In the genomic region with DNA sequence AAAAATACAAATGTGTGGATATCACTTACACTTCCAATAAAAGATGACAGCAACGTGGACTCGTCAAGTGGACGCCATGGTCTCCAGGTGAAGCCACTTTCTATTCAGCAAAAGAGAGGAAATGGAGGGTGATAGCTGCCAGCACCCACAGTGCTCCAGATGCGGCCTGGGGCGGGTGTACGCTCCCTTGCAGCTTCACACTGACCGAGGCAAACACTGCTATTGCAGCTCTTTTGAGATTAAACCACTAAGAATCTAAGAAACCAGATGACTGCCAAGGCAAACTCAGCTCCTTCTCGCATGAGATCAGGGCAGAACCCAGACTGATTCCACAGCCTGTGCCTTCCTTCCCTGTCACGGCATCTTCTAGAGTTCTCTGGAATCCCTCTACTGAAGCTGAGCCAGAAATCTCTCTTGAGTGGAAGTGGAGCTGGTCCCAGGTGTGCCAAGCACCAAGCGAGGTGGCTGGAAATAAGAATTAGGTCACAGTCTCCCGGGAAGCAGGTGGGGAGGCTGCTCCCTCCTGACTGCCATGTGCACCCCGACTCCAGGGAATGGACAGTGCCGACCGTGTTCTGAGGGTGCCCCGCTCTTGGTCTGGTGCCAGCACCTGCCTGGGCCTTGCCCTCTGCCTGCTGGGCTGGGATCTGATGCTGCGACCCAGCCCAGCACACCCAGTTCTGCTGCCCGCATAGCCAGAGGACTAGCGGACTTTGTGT, we compare ENCODE assay signal across 28 cellular contexts.
A peak's percentile ranks its signal among the peaks of the same experiment; 100 is the strongest.
DNase-seq lines count a peak whose midpoint lies in the region; ATAC-seq and TF ChIP-seq lines count a peak whose summit lies in the region.
"Had no signal": no experiment of that assay in that cellular context is flagged by ENCODE, and none has a peak within 500 bp of the region (broad histone marks: within the 10 kb centered on the region; RNA-seq: fewer than 3 reads in every experiment).

No MANE protein-coding gene starts in this region.

- no peaks in the 10 kb centered on the region for H3K79me2 ChIP-seq in hepatocyte

- no peak overlapping the region for H3K18ac ChIP-seq in mesenchymal stem cell (ENCODE audit: low read depth in 1 of 2, low read length in 2 of 2)

- H3K4me1 Mint-ChIP-seq in chondrocyte (ENCODE audit: low read depth), result peaks cover 18% of the 10 kb centered on the region

- H3K14ac ChIP-seq in mesenchymal stem cell (ENCODE audit: low read length in 2 of 2), result no peak overlapping the region

- H3K4me3 ChIP-seq in mesenchymal stem cell (ENCODE audit: insufficient read depth in 1 of 2, low read depth in 1 of 2, low read length in 2 of 2), result no peak overlapping the region
- no peak overlapping the region for H3K4me3 ChIP-seq in upper lobe of right lung
- H3K4me3 ChIP-seq in hepatocyte, result no peak overlapping the region

- H4K8ac ChIP-seq in mesenchymal stem cell (ENCODE audit: low read length), result peak overlapping the region; percentile 50

- H3K9me3 ChIP-seq in mesenchymal stem cell (ENCODE audit: control insufficient read depth, low read length), result no peaks in the 10 kb centered on the region
- H3K9me3 ChIP-seq in upper lobe of right lung, result no peaks in the 10 kb centered on the region
- no peaks in the 10 kb centered on the region for H3K9me3 ChIP-seq in hepatocyte (ENCODE audit: low read depth)

- H2BK15ac ChIP-seq in mesenchymal stem cell (ENCODE audit: low read depth, poor library complexity, severe bottlenecking), result no peak overlapping the region

- H3K27me3 ChIP-seq in mesenchymal stem cell (ENCODE audit: control insufficient read depth in 1 of 2, insufficient read depth in 1 of 2, low read length in 2 of 2) (peaks cover 6 to 13% of the 10 kb centered on the region in 2 experiments), upper lobe of right lung (no peaks in the 10 kb centered on the region), hepatocyte (no peaks in the 10 kb centered on the region)

- H4K91ac ChIP-seq in mesenchymal stem cell (ENCODE audit: low read length), result peak overlapping the region; percentile 34

- no peak overlapping the region for H3K4me3 Mint-ChIP-seq in chondrocyte (ENCODE audit: unreplicated experiment)
- H3K4me3 Mint-ChIP-seq: activated CD8-positive, alpha-beta T cell treated with anti-CD3 and anti-CD28 coated beads for 36 hours; activated naive CD4-positive, alpha-beta T cell treated with anti-CD3 and anti-CD28 coated beads for 36 hours; IgD-negative memory B cell; memory B cell; stimulated activated memory B cell treated with anti-CD40 and anti-IgM and Interleukin-4, amounts not matched to agents 10 μg/mL and 1 μg/mL and 100 μg/mL, for 72 hours had no signal

- intact Hi-C loops in upper lobe of right lung (cut with DNase I), result no loop called here

- no peak overlapping the region for H3K23ac ChIP-seq in mesenchymal stem cell (ENCODE audit: low read length in 2 of 2)

- H3K27ac ChIP-seq in mesenchymal stem cell (ENCODE audit: low read length, poor library complexity, severe bottlenecking) (no peak overlapping the region), upper lobe of right lung (no peak overlapping the region), hepatocyte (no peak overlapping the region)
- H3K27ac ChIP-seq: 22Rv1 had no signal

- peak; percentile 0 for DNase-seq in DMS153 (lab: John Stamatoyannopoulos, UW)
- DNase-seq in DMS153 treated with DMSO at 0.1 percent for 48 hours (lab: John Stamatoyannopoulos, UW; ENCODE audit: unreplicated experiment), result no peak
- DNase-seq in chondrocyte (ENCODE audit: low spot score), result peak; percentile 62
- DNase-seq in mesenchymal stem cell, result peak; percentile 9
- no peak for DNase-seq in upper lobe of right lung
- DNase-seq in hepatocyte (ENCODE audit: low spot score), result no peak
- DNase-seq in DMS79 treated with DMSO at 0.1 percent for 48 hours (lab: John Stamatoyannopoulos, UW), result no peak
- DNase-seq in NCI-H146 treated with DMSO at 0.1 percent for 48 hours (lab: John Stamatoyannopoulos, UW; ENCODE audit: unreplicated experiment), result no peak
- DNase-seq: activated CD4-positive, alpha-beta T cell treated with anti-CD3 and anti-CD28 coated beads for 1 hour; activated CD8-positive, alpha-beta T cell treated with anti-CD3 and anti-CD28 coated beads for 36 hours; activated naive CD4-positive, alpha-beta T cell treated with anti-CD3 and anti-CD28 coated beads for 36 hours; cerebellar nuclear complex; DND-41; GF-D8; hypothalamus; NCI-H1694 treated with DMSO at 0.1 percent for 48 hours; NCI-H2171; NCI-H524 treated with DMSO at 0.1 percent for 48 hours; SIG-M5; stimulated activated CD4-positive, alpha-beta T cell treated with anti-CD3 and anti-CD28 coated beads, Interleukin-15, amount 100 ng/mL, for 24 hours; substantia nigra; trophoblast cell had no signal

- no peak overlapping the region for H2BK120ac ChIP-seq in mesenchymal stem cell (ENCODE audit: low read depth, low read length)

- H3K9me2 ChIP-seq in hepatocyte (replicated peaks; ENCODE audit: insufficient read depth), result no peaks in the 10 kb centered on the region

- peak overlapping the region; percentile 40 to 45 for H3K4ac ChIP-seq in mesenchymal stem cell (ENCODE audit: low read depth in 1 of 2, low read length in 2 of 2)

- no peak for TF ChIP-seq CTCF in chondrocyte (IDR thresholded peaks at IDR 0.05)
- no peak for TF ChIP-seq CTCF in upper lobe of right lung (IDR thresholded peaks at IDR 0.05)
- TF ChIP-seq CTCF in hepatocyte (IDR thresholded peaks at IDR 0.05; ENCODE audit: poor library complexity), result no peak

- WGBS in mesenchymal stem cell, result 96% methylated on average over 18 of the region's 18 CpGs
- 88% methylated on average over 18 of the region's 18 CpGs for WGBS in hepatocyte (ENCODE audit: low lambda C conversion rate, missing lambda C conversion rate)

- no peaks in the 10 kb centered on the region for H3K79me1 ChIP-seq in mesenchymal stem cell (replicated peaks; ENCODE audit: low read length, poor library complexity, severe bottlenecking)

- H3K27ac Mint-ChIP-seq in chondrocyte (ENCODE audit: unreplicated experiment), result no peak overlapping the region
- H3K27ac Mint-ChIP-seq: activated CD8-positive, alpha-beta T cell treated with anti-CD3 and anti-CD28 coated beads for 36 hours; activated naive CD4-positive, alpha-beta T cell treated with anti-CD3 and anti-CD28 coated beads for 36 hours; IgD-negative memory B cell; memory B cell; stimulated activated memory B cell treated with anti-CD40 and anti-IgM and Interleukin-4, amounts not matched to agents 10 μg/mL and 1 μg/mL and 100 μg/mL, for 72 hours had no signal

- H4K20me1 ChIP-seq in hepatocyte (ENCODE audit: insufficient read depth, poor library complexity, severe bottlenecking), result no peaks in the 10 kb centered on the region

- H3K4me1 ChIP-seq in mesenchymal stem cell (ENCODE audit: control insufficient read depth, insufficient read depth, low read depth, low read length) (peaks cover 5% of the 10 kb centered on the region), upper lobe of right lung (peaks cover 13% of the 10 kb centered on the region), hepatocyte (ENCODE audit: insufficient read depth) (no peaks in the 10 kb centered on the region)

- no peaks in the 10 kb centered on the region for H3K36me3 Mint-ChIP-seq in chondrocyte (ENCODE audit: low read depth)
- H3K36me3 Mint-ChIP-seq: IgD-negative memory B cell; memory B cell; stimulated activated memory B cell treated with anti-CD40 and anti-IgM and Interleukin-4, amounts not matched to agents 10 μg/mL and 1 μg/mL and 100 μg/mL, for 72 hours had no signal

- H3K4me2 ChIP-seq in mesenchymal stem cell (ENCODE audit: low read length, poor library complexity, severe bottlenecking) (no peak overlapping the region), hepatocyte (no peak overlapping the region)

- H3K36me3 ChIP-seq in mesenchymal stem cell (ENCODE audit: control insufficient read depth in 1 of 2, insufficient read depth in 2 of 2, low read depth in 1 of 2, low read length in 2 of 2), result no peaks in the 10 kb centered on the region
- H3K36me3 ChIP-seq in upper lobe of right lung, result no peaks in the 10 kb centered on the region
- H3K36me3 ChIP-seq in hepatocyte (replicated peaks; ENCODE audit: insufficient read depth, low read depth), result no peaks in the 10 kb centered on the region

- no peak overlapping the region for H2BK5ac ChIP-seq in mesenchymal stem cell (ENCODE audit: low read depth, low read length, poor library complexity, severe bottlenecking)

- H2AK5ac ChIP-seq in mesenchymal stem cell (ENCODE audit: low read length, severe bottlenecking), result no peak overlapping the region

- ATAC-seq in upper lobe of right lung, result peak; percentile 70
- ATAC-seq: activated CD8-positive, alpha-beta T cell treated with anti-CD3 and anti-CD28 coated beads for 36 hours; HCT116 had no signal

- no peaks in the 10 kb centered on the region for H3K9me3 Mint-ChIP-seq in chondrocyte (ENCODE audit: low read depth)
- H3K9me3 Mint-ChIP-seq: activated CD8-positive, alpha-beta T cell treated with anti-CD3 and anti-CD28 coated beads for 36 hours had no signal

- H3K9ac ChIP-seq in mesenchymal stem cell (ENCODE audit: low read length), result no peak overlapping the region

- peak overlapping the region; percentile 48 to 59 for H2BK12ac ChIP-seq in mesenchymal stem cell (ENCODE audit: low read length in 2 of 2)

- no peak overlapping the region for H2AFZ ChIP-seq in mesenchymal stem cell (ENCODE audit: low read depth, low read length)
- H2AFZ ChIP-seq in hepatocyte, result no peak overlapping the region

- peaks cover 18% of the 10 kb centered on the region for H3K27me3 Mint-ChIP-seq in chondrocyte (ENCODE audit: low read depth)
- H3K27me3 Mint-ChIP-seq: progenitor cell of endocrine pancreas had no signal

Comparison
In these comparisons a context has a peak if more than half of its experiments do, and no peak if none do; other contexts are left out.
1. DNase-seq: peak in DMS153 (single experiment), chondrocyte (single experiment) and mesenchymal stem cell (single experiment); none in DMS153 treated with DMSO at 0.1 percent for 48 hours (single experiment), upper lobe of right lung (single experiment), hepatocyte (single experiment), DMS79 treated with DMSO at 0.1 percent for 48 hours (single experiment) and NCI-H146 treated with DMSO at 0.1 percent for 48 hours (single experiment).